28 cellular contexts compared by ENCODE assay signal in genomic region chr12:10374624-10375018, GRCh38. TPM values are rescaled to one million over a fixed set of nuclear protein-coding genes. Genes with fewer than 3 reads are reported as not detected.
A peak's percentile ranks its signal among the peaks of the same experiment; 100 is the strongest.
DNase-seq lines count a peak whose midpoint lies in the region; ATAC-seq and TF ChIP-seq lines count a peak whose summit lies in the region.
"Had no signal": no experiment of that assay in that cellular context is flagged by ENCODE, and none has a peak within 500 bp of the region (broad histone marks: within the 10 kb centered on the region; RNA-seq: fewer than 3 reads in every experiment).

No MANE protein-coding gene starts in this region.

- H3K27me3 Mint-ChIP-seq in activated T-cell treated with anti-CD3 and anti-CD28 coated beads, Interleukin-2, amount 50 U/mL, for 72 hours (ENCODE audit: low read depth) = no peaks in the 10 kb centered on the region
- H3K27me3 Mint-ChIP-seq in activated CD8-positive, alpha-beta T cell treated with anti-CD3 and anti-CD28 coated beads for 36 hours = no peaks in the 10 kb centered on the region
- H3K27me3 Mint-ChIP-seq: CD4-positive, alpha-beta T cell; progenitor cell of endocrine pancreas; type B pancreatic cell had no signal

- no peak for ATAC-seq in activated T-cell treated with anti-CD3 and anti-CD28 coated beads, Interleukin-2, amount 50 U/mL, for 72 hours (replicated peaks in 1 of 2)
- no peak for ATAC-seq in activated CD8-positive, alpha-beta T cell treated with anti-CD3 and anti-CD28 coated beads for 36 hours
- ATAC-seq in lower lobe of right lung (no peak), GM21423 (IDR thresholded peaks at IDR 0.05; ENCODE audit: unreplicated experiment) (no peak)
- ATAC-seq: right lobe of liver had no signal

- DNase-seq in activated T-cell treated with anti-CD3 and anti-CD28 coated beads, Interleukin-2, amount 50 U/mL, for 72 hours = no peak
- DNase-seq in activated T-cell treated with anti-CD3 and anti-CD28 coated beads for 4 hours (no peak), lower lobe of right lung (no peak), NCI-H2196 treated with DMSO at 0.1 percent for 48 hours (lab: John Stamatoyannopoulos, UW; ENCODE audit: unreplicated experiment) (no peak), sigmoid colon (no peak), ureter (ENCODE audit: low spot score) (no peak)
- no peak for DNase-seq in activated CD8-positive, alpha-beta T cell treated with anti-CD3 and anti-CD28 coated beads for 36 hours
- DNase-seq: CD4-positive, alpha-beta T cell; colonic mucosa; effector memory CD4-positive, alpha-beta T cell; erythroblast; mesendoderm; NCI-H1092; NCI-H1930; NCI-H524; right lobe of liver; SK-N-SH; stimulated activated CD4-positive, alpha-beta T cell treated with anti-CD3 and anti-CD28 coated beads, Interleukin-4, amount 100 ng/mL, for 1 hour had no signal

- H3K9me3 Mint-ChIP-seq in activated T-cell treated with anti-CD3 and anti-CD28 coated beads, Interleukin-2, amount 50 U/mL, for 72 hours = no peaks in the 10 kb centered on the region
- peaks cover 2% of the 10 kb centered on the region for H3K9me3 Mint-ChIP-seq in activated CD8-positive, alpha-beta T cell treated with anti-CD3 and anti-CD28 coated beads for 36 hours
- H3K9me3 Mint-ChIP-seq: activated naive CD4-positive, alpha-beta T cell treated with anti-CD3 and anti-CD28 coated beads, Interleukin-2, amount 50 U/mL, for 24 hours; CD4-positive, alpha-beta T cell; IgD-negative memory B cell; type B pancreatic cell had no signal

- H3K27me3 ChIP-seq in lower lobe of right lung (ENCODE audit: low read depth) (no peaks in the 10 kb centered on the region), sigmoid colon (no peaks in the 10 kb centered on the region)
- H3K27me3 ChIP-seq: ascending aorta, colonic mucosa, right lobe of liver had no signal

- no peak for TF ChIP-seq POLR2A in sigmoid colon (IDR thresholded peaks at IDR 0.05)

- no peaks in the 10 kb centered on the region for H3K9me3 ChIP-seq in lower lobe of right lung
- H3K9me3 ChIP-seq in sigmoid colon = no peaks in the 10 kb centered on the region
- H3K9me3 ChIP-seq: ascending aorta, colonic mucosa, right lobe of liver, SK-N-SH had no signal

- H3K27ac ChIP-seq in lower lobe of right lung (peak overlapping the region; percentile 1), sigmoid colon (no peak overlapping the region)
- H3K27ac ChIP-seq: ascending aorta, colonic mucosa, right lobe of liver had no signal

- TF ChIP-seq EP300 in sigmoid colon (IDR thresholded peaks at IDR 0.05) = no peak

- H3K4me3 Mint-ChIP-seq in activated T-cell treated with anti-CD3 and anti-CD28 coated beads, Interleukin-2, amount 50 U/mL, for 72 hours = peak overlapping the region; percentile 43 to 70
- peak overlapping the region; percentile 60 for H3K4me3 Mint-ChIP-seq in activated CD8-positive, alpha-beta T cell treated with anti-CD3 and anti-CD28 coated beads for 36 hours
- H3K4me3 Mint-ChIP-seq: activated naive CD4-positive, alpha-beta T cell treated with anti-CD3 and anti-CD28 coated beads, Interleukin-2, amount 50 U/mL, for 24 hours; CD4-positive, alpha-beta T cell; type B pancreatic cell had no signal

- TF ChIP-seq CTCF in activated CD8-positive, alpha-beta T cell treated with anti-CD3 and anti-CD28 coated beads for 36 hours (IDR thresholded peaks at IDR 0.05) = no peak
- TF ChIP-seq CTCF in lower lobe of right lung (IDR thresholded peaks at IDR 0.05) (no peak), sigmoid colon (IDR thresholded peaks at IDR 0.05) (no peak)

- intact Hi-C loops in activated CD8-positive, alpha-beta T cell treated with anti-CD3 and anti-CD28 coated beads for 36 hours (cut with micrococcal nuclease) = no loop called here
- intact Hi-C loops in lower lobe of right lung (cut with DNase I) (no loop called here), sigmoid colon (cut with DNase I) (no loop called here)

- CTCF ChIA-PET in activated CD8-positive, alpha-beta T cell treated with anti-CD3 and anti-CD28 coated beads for 36 hours (lab: Charles Lee) = interaction anchor here (1.5 to 1.7 kb wide), 2 partner anchors 8 to 139 kb away, joined by 6 to 7 read pairs; no protein-coding TSS in a partner anchor

- no peak overlapping the region for H3K4me3 ChIP-seq in lower lobe of right lung
- no peak overlapping the region for H3K4me3 ChIP-seq in sigmoid colon
- H3K4me3 ChIP-seq: ascending aorta, colonic mucosa, right lobe of liver had no signal

- peak overlapping the region; percentile 94 for H3K27ac Mint-ChIP-seq in activated T-cell treated with anti-CD3 and anti-CD28 coated beads, Interleukin-2, amount 50 U/mL, for 72 hours
- H3K27ac Mint-ChIP-seq in activated CD8-positive, alpha-beta T cell treated with anti-CD3 and anti-CD28 coated beads for 36 hours = peak overlapping the region; percentile 92
- H3K27ac Mint-ChIP-seq: activated naive CD4-positive, alpha-beta T cell treated with anti-CD3 and anti-CD28 coated beads, Interleukin-2, amount 50 U/mL, for 24 hours; CD4-positive, alpha-beta T cell; progenitor cell of endocrine pancreas; type B pancreatic cell had no signal

- peaks cover 3 to 7% of the 10 kb centered on the region in 2 donors for H3K36me3 Mint-ChIP-seq in activated T-cell treated with anti-CD3 and anti-CD28 coated beads, Interleukin-2, amount 50 U/mL, for 72 hours (ENCODE audit: insufficient read depth in 2 of 2)
- H3K36me3 Mint-ChIP-seq in activated CD8-positive, alpha-beta T cell treated with anti-CD3 and anti-CD28 coated beads for 36 hours (ENCODE audit: low read depth) = peaks cover 83% of the 10 kb centered on the region
- H3K36me3 Mint-ChIP-seq: activated naive CD4-positive, alpha-beta T cell treated with anti-CD3 and anti-CD28 coated beads, Interleukin-2, amount 50 U/mL, for 24 hours; IgD-negative memory B cell had no signal

- POLR2A ChIA-PET in activated CD8-positive, alpha-beta T cell treated with anti-CD3 and anti-CD28 coated beads for 36 hours (lab: Charles Lee) = interaction anchor here (0.8 to 1.6 kb wide), 4 partner anchors 9 to 31 kb away, joined by 4 to 6 read pairs (median 4); no protein-coding TSS in a partner anchor

- H3K4me1 Mint-ChIP-seq in activated T-cell treated with anti-CD3 and anti-CD28 coated beads, Interleukin-2, amount 50 U/mL, for 72 hours (ENCODE audit: low read depth) = peaks cover 33% of the 10 kb centered on the region
- peaks cover 79% of the 10 kb centered on the region for H3K4me1 Mint-ChIP-seq in activated CD8-positive, alpha-beta T cell treated with anti-CD3 and anti-CD28 coated beads for 36 hours (ENCODE audit: low read depth)

- 90 to 97% methylated on average over 3 of the region's 3 CpGs for WGBS in sigmoid colon, 2 donors

- H3K36me3 ChIP-seq in lower lobe of right lung (no peaks in the 10 kb centered on the region), sigmoid colon (no peaks in the 10 kb centered on the region)
- H3K36me3 ChIP-seq: ascending aorta, colonic mucosa, right lobe of liver had no signal

- H3K4me1 ChIP-seq in lower lobe of right lung (peaks cover 16% of the 10 kb centered on the region), sigmoid colon (no peaks in the 10 kb centered on the region)
- H3K4me1 ChIP-seq: ascending aorta, colonic mucosa, right lobe of liver had no signal

RNA-seq across cellular contexts. Expression of gene KLRK1, which starts 15.2 kb away (rescaled TPM):
- 10 to 100 TPM; 18.9 to 23.6 TPM for total RNA-seq in activated T-cell treated with anti-CD3 and anti-CD28 coated beads, Interleukin-2, amount 50 U/mL, for 72 hours
- 100 to 1,000 TPM; 111 to 112 TPM for total RNA-seq in activated CD8-positive, alpha-beta T cell treated with anti-CD3 and anti-CD28 coated beads for 36 hours
- total RNA-seq in lower lobe of right lung = 7.5 TPM
- total RNA-seq in sigmoid colon = 1 to 10 TPM in 2 of 4 donors, under 1 TPM in 1, not detected in 1; 0.33 to 1.8 (median 1.7) TPM
- 10 to 100 TPM in 1 of 3 donors, 1 to 10 TPM in 1, not detected in 1; 2.4 to 16.0 TPM for polyA plus RNA-seq in sigmoid colon
- total RNA-seq in ureter = 7.6 TPM
- total RNA-seq: A172, ascending aorta, Daoy, H4, progenitor cell of endocrine pancreas had no signal
- polyA plus RNA-seq: SK-N-SH had no signal

RNA-seq across cellular contexts. Expression of gene KLRC4, which starts 34.9 kb away (rescaled TPM):
- total RNA-seq in activated T-cell treated with anti-CD3 and anti-CD28 coated beads, Interleukin-2, amount 50 U/mL, for 72 hours = 1 to 10 TPM; 6.1 to 7.1 TPM
- 1 to 10 TPM; 2.9 to 3.7 TPM for total RNA-seq in activated CD8-positive, alpha-beta T cell treated with anti-CD3 and anti-CD28 coated beads for 36 hours
- total RNA-seq in lower lobe of right lung (not detected), sigmoid colon (under 1 TPM in 1 of 4 donors, not detected in 3; 0.54 TPM), ureter (3.4 TPM)
- polyA plus RNA-seq in sigmoid colon = under 1 TPM in 1 of 3 donors, not detected in 2; 0.23 TPM
- total RNA-seq: A172; ascending aorta; CD4-positive, alpha-beta T cell; Daoy; H4; HT-29; progenitor cell of endocrine pancreas had no signal
- polyA plus RNA-seq: IgD-negative memory B cell, SK-N-SH had no signal

RNA-seq across cellular contexts. Expression of gene KLRC3, which starts 45.8 kb away (rescaled TPM):
- total RNA-seq in activated T-cell treated with anti-CD3 and anti-CD28 coated beads, Interleukin-2, amount 50 U/mL, for 72 hours = 1 to 10 TPM; 2.5 to 2.8 TPM
- total RNA-seq in activated CD8-positive, alpha-beta T cell treated with anti-CD3 and anti-CD28 coated beads for 36 hours = 1 to 10 TPM; 2.0 to 2.8 TPM
- not detected for total RNA-seq in lower lobe of right lung
- total RNA-seq in sigmoid colon = not detected
- polyA plus RNA-seq in sigmoid colon = 1 to 10 TPM in 1 of 3 donors, not detected in 2; 1.8 TPM
- total RNA-seq in ureter = 1.1 TPM
- total RNA-seq: A172; ascending aorta; CD4-positive, alpha-beta T cell; colonic mucosa; Daoy; progenitor cell of endocrine pancreas; right lobe of liver had no signal
- polyA plus RNA-seq: IgD-negative memory B cell, SK-N-SH had no signal

Comparison
In these comparisons a context has a peak if more than half of its experiments do, and no peak if none do; other contexts are left out.
1. RNA of gene KLRK1, which starts 15.2 kb away (total RNA-seq): 111 to 112 TPM in activated CD8-positive, alpha-beta T cell treated with anti-CD3 and anti-CD28 coated beads for 36 hours; 18.9 to 23.6 TPM in activated T-cell treated with anti-CD3 and anti-CD28 coated beads, Interleukin-2, amount 50 U/mL, for 72 hours, 7.6 TPM in ureter (single experiment), 7.5 TPM in lower lobe of right lung (single experiment) and 0.33 to 1.8 TPM in sigmoid colon; every median in the first group is over 4 times any median in the second.